ENCODE assay signal across 8 cellular contexts in genomic region chr17:7484964-7485377, GRCh38. TPM values are rescaled to one million over a fixed set of nuclear protein-coding genes. Genes with fewer than 3 reads are reported as not detected.
DNase-seq lines count a peak whose midpoint lies in the region; ATAC-seq, FAIRE-seq and TF ChIP-seq lines count a peak whose summit lies in the region.

No MANE protein-coding gene starts in this region.

- H3K27ac Mint-ChIP-seq in activated CD8-positive, alpha-beta memory T cell treated with anti-CD3 and anti-CD28 coated beads, Interleukin-2, amount 10 ng/mL, durations not matched to agents 7 days and 5 days: peak overlapping the region; percentile 100
- peak overlapping the region; percentile 98 for H3K27ac Mint-ChIP-seq in activated CD4-positive, alpha-beta memory T cell treated with anti-CD3 and anti-CD28 coated beads, Interleukin-2, amount 10 ng/mL, durations not matched to agents 7 days and 5 days

- H3K36me3 Mint-ChIP-seq in activated CD8-positive, alpha-beta memory T cell treated with anti-CD3 and anti-CD28 coated beads, Interleukin-2, amount 10 ng/mL, durations not matched to agents 7 days and 5 days: peaks cover 29% of the 10 kb centered on the region
- peaks cover 42% of the 10 kb centered on the region for H3K36me3 Mint-ChIP-seq in activated CD4-positive, alpha-beta memory T cell treated with anti-CD3 and anti-CD28 coated beads, Interleukin-2, amount 10 ng/mL, durations not matched to agents 7 days and 5 days (ENCODE audit: low read depth)

- H3K27me3 ChIP-seq in keratinocyte (ENCODE audit: control insufficient read depth, extremely low read depth, insufficient read depth, low read length) (no peaks in the 10 kb centered on the region), tibial artery (no peaks in the 10 kb centered on the region)

- peaks cover 0 to 1% of the 10 kb centered on the region in 2 experiments for H3K36me3 ChIP-seq in keratinocyte (ENCODE audit: control insufficient read depth in 2 of 2, extremely low read depth in 1 of 2, insufficient read depth in 2 of 2, low read length in 2 of 2)
- H3K36me3 ChIP-seq in tibial artery: no peaks in the 10 kb centered on the region

- H3K4me3 Mint-ChIP-seq in activated CD8-positive, alpha-beta memory T cell treated with anti-CD3 and anti-CD28 coated beads, Interleukin-2, amount 10 ng/mL, durations not matched to agents 7 days and 5 days: peak overlapping the region; percentile 90
- H3K4me3 Mint-ChIP-seq in activated CD4-positive, alpha-beta memory T cell treated with anti-CD3 and anti-CD28 coated beads, Interleukin-2, amount 10 ng/mL, durations not matched to agents 7 days and 5 days: peak overlapping the region; percentile 87

- H3K4me1 Mint-ChIP-seq in activated CD8-positive, alpha-beta memory T cell treated with anti-CD3 and anti-CD28 coated beads, Interleukin-2, amount 10 ng/mL, durations not matched to agents 7 days and 5 days: peaks cover 70% of the 10 kb centered on the region
- H3K4me1 Mint-ChIP-seq in activated CD4-positive, alpha-beta memory T cell treated with anti-CD3 and anti-CD28 coated beads, Interleukin-2, amount 10 ng/mL, durations not matched to agents 7 days and 5 days: peaks cover 66% of the 10 kb centered on the region

- intact Hi-C loops in tibial artery (cut with DNase I; ENCODE audit: low total_unique reads): loop anchor here (1.0 kb wide), 1 partner anchor 133 kb away; the partner anchor contains the start of gene KCTD11

- CTCF ChIA-PET in activated CD8-positive, alpha-beta memory T cell treated with anti-CD3 and anti-CD28 coated beads, Interleukin-2, amount 10 ng/mL, durations not matched to agents 7 days and 5 days (lab: Charles Lee): interaction anchor here (1.2 to 3.9 kb wide), 8 partner anchors 27 to 202 kb away, joined by 3 to 41 read pairs (median 8); partner anchors contain the start of genes FGF11, SENP3, TMEM102 and TP53
- CTCF ChIA-PET in activated CD4-positive, alpha-beta memory T cell treated with anti-CD3 and anti-CD28 coated beads, Interleukin-2, amount 10 ng/mL, durations not matched to agents 7 days and 5 days (lab: Charles Lee): interaction anchor here (0.6 to 5.7 kb wide), 10 partner anchors 8 to 129 kb away, joined by 3 to 47 read pairs (median 4); partner anchors contain the start of genes MPDU1 and TMEM102

- H3K27ac ChIP-seq in keratinocyte (ENCODE audit: control insufficient read depth, insufficient read depth, low read length): peak overlapping the region; percentile 74
- H3K27ac ChIP-seq in tibial artery: peak overlapping the region; percentile 99 to 100

- H3K9me3 ChIP-seq in keratinocyte (ENCODE audit: control insufficient read depth, low read depth, low read length): no peaks in the 10 kb centered on the region
- H3K9me3 ChIP-seq in tibial artery: no peaks in the 10 kb centered on the region

- TF ChIP-seq CTCF in keratinocyte (optimal IDR thresholded peaks at IDR 0.05 in 1 of 3, IDR thresholded peaks at IDR 0.05 in 1 of 3, conservative IDR thresholded peaks at IDR 0.05 in 1 of 3; ENCODE audit: extremely low read depth in 1 of 3, insufficient read depth in 2 of 3, low read length in 3 of 3): no peak
- no peak for TF ChIP-seq CTCF in tibial artery (IDR thresholded peaks at IDR 0.05)

- no peak overlapping the region for H2AFZ ChIP-seq in keratinocyte (ENCODE audit: control insufficient read depth, low read length)

- H3K4me2 ChIP-seq in keratinocyte (ENCODE audit: control insufficient read depth, extremely low read depth, insufficient read depth, low read depth, low read length): peak overlapping the region; percentile 100

- H3K4me3 ChIP-seq in keratinocyte (ENCODE audit: control insufficient read depth in 2 of 3, extremely low read depth in 1 of 3, insufficient read depth in 2 of 3, low read depth in 1 of 3, low read length in 3 of 3) (peak overlapping the region; percentile 77 to 86 (median 83)), tibial artery (peak overlapping the region; percentile 63 to 69)

- H3K27me3 Mint-ChIP-seq in activated CD8-positive, alpha-beta memory T cell treated with anti-CD3 and anti-CD28 coated beads, Interleukin-2, amount 10 ng/mL, durations not matched to agents 7 days and 5 days: no peaks in the 10 kb centered on the region
- H3K27me3 Mint-ChIP-seq in activated CD4-positive, alpha-beta memory T cell treated with anti-CD3 and anti-CD28 coated beads, Interleukin-2, amount 10 ng/mL, durations not matched to agents 7 days and 5 days: no peaks in the 10 kb centered on the region

- peaks cover 51% of the 10 kb centered on the region for H3K79me2 ChIP-seq in keratinocyte (ENCODE audit: control insufficient read depth, insufficient read depth, low read length)

- FAIRE-seq in keratinocyte (lab: Jason Lieb, UNC): no peak

- no peaks in the 10 kb centered on the region for H3K9me1 ChIP-seq in keratinocyte (ENCODE audit: control insufficient read depth, extremely low read depth, insufficient read depth, low read length)

- POLR2A ChIA-PET in activated CD4-positive, alpha-beta memory T cell treated with anti-CD3 and anti-CD28 coated beads, Interleukin-2, amount 10 ng/mL, durations not matched to agents 7 days and 5 days (lab: Charles Lee): interaction anchor here (0.8 to 13.0 kb wide), 41 partner anchors 9 to 470 kb away, joined by 3 to 232 read pairs (median 6); partner anchors contain the start of genes ACAP1, CD68, CHRNB1 and FGF11

- H4K20me1 ChIP-seq in keratinocyte (ENCODE audit: control insufficient read depth, extremely low read depth, insufficient read depth, low read length): peaks cover 13% of the 10 kb centered on the region

- no peaks in the 10 kb centered on the region for H3K9me3 Mint-ChIP-seq in activated CD8-positive, alpha-beta memory T cell treated with anti-CD3 and anti-CD28 coated beads, Interleukin-2, amount 10 ng/mL, durations not matched to agents 7 days and 5 days (ENCODE audit: low read depth)
- H3K9me3 Mint-ChIP-seq in activated CD4-positive, alpha-beta memory T cell treated with anti-CD3 and anti-CD28 coated beads, Interleukin-2, amount 10 ng/mL, durations not matched to agents 7 days and 5 days: no peaks in the 10 kb centered on the region

- H3K4me1 ChIP-seq in keratinocyte (ENCODE audit: control insufficient read depth, extremely low read depth, insufficient read depth, low read length) (peaks cover 28% of the 10 kb centered on the region), tibial artery (peaks cover 0 to 60% (median 42%) of the 10 kb centered on the region in 4 donors)

- dilution Hi-C loops in keratinocyte (cut with MboI; ENCODE audit: extremely low pct_ligation_motif_present, low sequenced_read_pairs): no loop called here

- H3K9ac ChIP-seq in keratinocyte (ENCODE audit: control insufficient read depth, extremely low read depth, insufficient read depth, low read length): peak overlapping the region; percentile 98

- ATAC-seq in activated CD8-positive, alpha-beta memory T cell treated with anti-CD3 and anti-CD28 coated beads, Interleukin-2, amount 10 ng/mL, durations not matched to agents 7 days and 5 days: no peak
- no peak for ATAC-seq in HG03196 (IDR thresholded peaks at IDR 0.05; ENCODE audit: unreplicated experiment)

- no peak for DNase-seq in activated CD8-positive, alpha-beta memory T cell treated with anti-CD3 and anti-CD28 coated beads, Interleukin-2, amount 10 ng/mL, durations not matched to agents 7 days and 5 days
- DNase-seq in activated CD8-positive, alpha-beta memory T cell treated with anti-CD3 and anti-CD28 coated beads for 24 hours: no peak
- no peak for DNase-seq in activated CD4-positive, alpha-beta memory T cell treated with anti-CD3 and anti-CD28 coated beads, Interleukin-2, amount 10 ng/mL, durations not matched to agents 7 days and 5 days
- no peak for DNase-seq in keratinocyte (ENCODE audit: low read depth, low spot score)
- no peak for DNase-seq in tibial artery
- DNase-seq in NCI-H1694 (lab: John Stamatoyannopoulos, UW): no peak
- DNase-seq in stimulated activated CD4-positive, alpha-beta T cell treated with anti-CD3 and anti-CD28 coated beads, Interleukin-15, amount 100 ng/mL, for 24 hours: no peak

RNA-seq across cellular contexts. Expression of gene POLR2A, which starts 0.8 kb away (rescaled TPM):
- 100 to 1,000 TPM; 198 to 228 TPM for total RNA-seq in activated CD8-positive, alpha-beta memory T cell treated with anti-CD3 and anti-CD28 coated beads, Interleukin-2, amount 10 ng/mL, durations not matched to agents 7 days and 5 days
- total RNA-seq in activated CD4-positive, alpha-beta memory T cell treated with anti-CD3 and anti-CD28 coated beads, Interleukin-2, amount 10 ng/mL, durations not matched to agents 7 days and 5 days: 100 to 1,000 TPM; 169 to 172 TPM
- 8.3 to 24.3 TPM (median 17.5 TPM) in 3 replicates for polyA plus RNA-seq in keratinocyte
- polyA plus RNA-seq in keratinocyte (2011; ENCODE audit: low read depth): 139 TPM
- 16.2 and 20.7 TPM in 2 replicates for polyA plus RNA-seq in keratinocyte (2011; cell fraction: cytosol; rRNA removed)
- 171 and 196 TPM in 2 replicates for polyA plus RNA-seq in keratinocyte (2011; cell fraction: nucleus; rRNA removed)
- polyA plus RNA-seq in keratinocyte (2012; ENCODE audit: low replicate concordance): 82.7 and 87.2 TPM in 2 replicates
- polyA minus RNA-seq in keratinocyte: 198 to 366 TPM (median 250 TPM) in 3 replicates
- polyA minus RNA-seq in keratinocyte (2011; cell fraction: cytosol; rRNA and poly(A)+ RNA removed): 118 TPM
- polyA minus RNA-seq in keratinocyte (2011; cell fraction: nucleus; rRNA and poly(A)+ RNA removed): 310 and 430 TPM in 2 replicates

RNA-seq across cellular contexts. Expression of gene SLC35G6, which starts 3.7 kb away (rescaled TPM):
- total RNA-seq in activated CD8-positive, alpha-beta memory T cell treated with anti-CD3 and anti-CD28 coated beads, Interleukin-2, amount 10 ng/mL, durations not matched to agents 7 days and 5 days: not detected
- total RNA-seq in activated CD4-positive, alpha-beta memory T cell treated with anti-CD3 and anti-CD28 coated beads, Interleukin-2, amount 10 ng/mL, durations not matched to agents 7 days and 5 days: not detected
- not detected in 3 replicates for polyA plus RNA-seq in keratinocyte
- not detected for polyA plus RNA-seq in keratinocyte (2011; ENCODE audit: low read depth)
- not detected in 2 replicates for polyA plus RNA-seq in keratinocyte (2011; cell fraction: cytosol; rRNA removed)
- polyA plus RNA-seq in keratinocyte (2011; cell fraction: nucleus; rRNA removed): not detected in 2 replicates
- polyA plus RNA-seq in keratinocyte (2012; ENCODE audit: low replicate concordance): 0.06 TPM in 1 of 2 replicates, not detected in the other
- not detected in 3 replicates for polyA minus RNA-seq in keratinocyte
- polyA minus RNA-seq in keratinocyte (2011; cell fraction: cytosol; rRNA and poly(A)+ RNA removed): not detected
- not detected in 2 replicates for polyA minus RNA-seq in keratinocyte (2011; cell fraction: nucleus; rRNA and poly(A)+ RNA removed)

RNA-seq across cellular contexts. Expression of gene ZBTB4, which starts 5.5 kb away (rescaled TPM):
- total RNA-seq in activated CD8-positive, alpha-beta memory T cell treated with anti-CD3 and anti-CD28 coated beads, Interleukin-2, amount 10 ng/mL, durations not matched to agents 7 days and 5 days: 10 to 100 TPM; 24.5 to 27.7 TPM
- total RNA-seq in activated CD4-positive, alpha-beta memory T cell treated with anti-CD3 and anti-CD28 coated beads, Interleukin-2, amount 10 ng/mL, durations not matched to agents 7 days and 5 days: 10 to 100 TPM; 27.4 to 27.9 TPM
- 20.9 to 23.9 TPM (median 21.8 TPM) in 3 replicates for polyA plus RNA-seq in keratinocyte
- 6.2 TPM for polyA plus RNA-seq in keratinocyte (2011; ENCODE audit: low read depth)
- polyA plus RNA-seq in keratinocyte (2011; cell fraction: cytosol; rRNA removed): 21.4 and 23.4 TPM in 2 replicates
- 40.6 and 47.4 TPM in 2 replicates for polyA plus RNA-seq in keratinocyte (2011; cell fraction: nucleus; rRNA removed)
- polyA plus RNA-seq in keratinocyte (2012; ENCODE audit: low replicate concordance): 16.9 and 33.9 TPM in 2 replicates
- 29.2 to 72.7 TPM (median 34.7 TPM) in 3 replicates for polyA minus RNA-seq in keratinocyte
- polyA minus RNA-seq in keratinocyte (2011; cell fraction: cytosol; rRNA and poly(A)+ RNA removed): 36.3 TPM
- 29.5 and 37.9 TPM in 2 replicates for polyA minus RNA-seq in keratinocyte (2011; cell fraction: nucleus; rRNA and poly(A)+ RNA removed)

RNA-seq across cellular contexts. Expression of gene CHRNB1, which starts 40.1 kb away (rescaled TPM):
- total RNA-seq in activated CD8-positive, alpha-beta memory T cell treated with anti-CD3 and anti-CD28 coated beads, Interleukin-2, amount 10 ng/mL, durations not matched to agents 7 days and 5 days: 10 to 100 TPM; 10.4 to 13.1 TPM
- 10 to 100 TPM; 13.0 to 14.6 TPM for total RNA-seq in activated CD4-positive, alpha-beta memory T cell treated with anti-CD3 and anti-CD28 coated beads, Interleukin-2, amount 10 ng/mL, durations not matched to agents 7 days and 5 days
- 13.1 to 51.3 TPM (median 22.0 TPM) in 3 replicates for polyA plus RNA-seq in keratinocyte
- 14.3 TPM for polyA plus RNA-seq in keratinocyte (2011; ENCODE audit: low read depth)
- 15.8 and 16.7 TPM in 2 replicates for polyA plus RNA-seq in keratinocyte (2011; cell fraction: cytosol; rRNA removed)
- 47.0 and 51.6 TPM in 2 replicates for polyA plus RNA-seq in keratinocyte (2011; cell fraction: nucleus; rRNA removed)
- 19.7 and 32.4 TPM in 2 replicates for polyA plus RNA-seq in keratinocyte (2012; ENCODE audit: low replicate concordance)
- 11.3 to 63.6 TPM (median 19.1 TPM) in 3 replicates for polyA minus RNA-seq in keratinocyte
- polyA minus RNA-seq in keratinocyte (2011; cell fraction: cytosol; rRNA and poly(A)+ RNA removed): 5.2 TPM
- polyA minus RNA-seq in keratinocyte (2011; cell fraction: nucleus; rRNA and poly(A)+ RNA removed): 9.8 and 14.5 TPM in 2 replicates

RNA-seq across cellular contexts. Expression of gene FGF11, which starts 45.7 kb away (rescaled TPM):
- total RNA-seq in activated CD8-positive, alpha-beta memory T cell treated with anti-CD3 and anti-CD28 coated beads, Interleukin-2, amount 10 ng/mL, durations not matched to agents 7 days and 5 days: 1 to 10 TPM; 3.6 to 4.1 TPM
- 10 to 100 TPM in 1 of 2 experiments, 1 to 10 TPM in 1; 8.9 to 10.8 TPM for total RNA-seq in activated CD4-positive, alpha-beta memory T cell treated with anti-CD3 and anti-CD28 coated beads, Interleukin-2, amount 10 ng/mL, durations not matched to agents 7 days and 5 days
- polyA plus RNA-seq in keratinocyte: 27.4 to 46.9 TPM (median 30.4 TPM) in 3 replicates
- polyA plus RNA-seq in keratinocyte (2011; ENCODE audit: low read depth): 14.9 TPM
- polyA plus RNA-seq in keratinocyte (2011; cell fraction: cytosol; rRNA removed): 45.9 and 47.6 TPM in 2 replicates
- polyA plus RNA-seq in keratinocyte (2011; cell fraction: nucleus; rRNA removed): 165 and 202 TPM in 2 replicates
- polyA plus RNA-seq in keratinocyte (2012; ENCODE audit: low replicate concordance): 29.9 and 49.7 TPM in 2 replicates
- polyA minus RNA-seq in keratinocyte: 24.2 to 86.0 TPM (median 49.7 TPM) in 3 replicates
- polyA minus RNA-seq in keratinocyte (2011; cell fraction: cytosol; rRNA and poly(A)+ RNA removed): 28.6 TPM
- 29.1 and 38.2 TPM in 2 replicates for polyA minus RNA-seq in keratinocyte (2011; cell fraction: nucleus; rRNA and poly(A)+ RNA removed)
